Comparison of ENCODE assay signal across 1 cellular context in genomic region chr1:45654540-45655280, GRCh38.
TF ChIP-seq lines count a peak whose summit lies in the region.

No MANE protein-coding gene starts in this region.

TF ChIP-seq in IMR-90, 13 proteins besides CTCF, POLR2A, EP300 and RAD21:
- TF ChIP-seq MXI1 (IDR thresholded peaks at IDR 0.05; ENCODE audit: borderline replicate concordance, low read depth, low read length) (no peak), MAZ (IDR thresholded peaks at IDR 0.05; ENCODE audit: borderline replicate concordance, low read depth, low read length) (no peak), CHD1 (IDR thresholded peaks at IDR 0.05; ENCODE audit: low read depth, low read length) (no peak), SMC3 (IDR thresholded peaks at IDR 0.05; ENCODE audit: low read depth, low read length) (no peak), RCOR1 (IDR thresholded peaks at IDR 0.05; ENCODE audit: insufficient replicate concordance, low read length) (no peak), CEBPB (IDR thresholded peaks at IDR 0.05; ENCODE audit: low read depth, low read length) (peak; percentile 95)
